17 cellular contexts compared by ENCODE assay signal in the genomic region with DNA sequence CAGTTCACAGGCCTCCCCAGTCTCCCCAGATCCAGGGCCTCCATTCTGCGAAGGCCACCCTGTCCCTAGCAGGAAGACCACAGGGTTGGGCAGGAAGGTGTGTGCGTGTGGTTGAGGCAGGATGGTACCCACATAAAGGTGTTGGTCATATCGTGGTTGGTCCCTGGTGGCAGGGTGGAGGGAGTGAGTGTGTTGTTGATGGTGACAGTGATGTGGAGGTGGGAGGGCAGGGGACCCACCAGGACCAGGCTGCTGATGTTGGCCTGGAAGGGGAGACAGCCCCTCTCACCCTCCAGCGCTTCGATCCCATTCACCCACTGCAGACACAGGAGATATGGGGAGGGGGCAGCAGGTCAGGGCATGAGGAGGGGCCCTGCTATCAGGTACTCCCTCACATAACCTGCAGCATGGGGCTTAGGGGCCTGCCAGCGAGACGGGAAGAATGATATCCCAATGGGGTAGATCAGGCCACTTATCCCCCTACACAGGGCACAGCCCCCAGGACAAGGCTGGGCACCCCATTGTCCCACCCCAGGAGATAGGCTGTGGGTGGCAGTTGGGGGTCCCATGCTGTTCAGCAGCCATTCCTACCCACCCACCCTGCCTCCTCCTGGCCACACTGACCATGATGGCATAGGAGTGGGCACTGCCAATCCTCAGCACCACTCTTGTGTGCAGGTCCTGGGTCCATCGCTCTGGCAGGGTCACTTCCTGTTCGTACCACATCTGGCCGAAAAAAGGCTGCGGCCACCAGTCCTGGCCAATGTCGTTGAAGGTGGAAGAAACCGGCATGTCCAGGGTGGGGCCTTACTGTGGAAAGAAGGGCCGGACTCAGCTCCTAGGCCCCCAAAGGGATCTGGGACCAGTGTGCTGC.
DNase-seq lines count a peak whose midpoint lies in the region; ATAC-seq and TF ChIP-seq lines count a peak whose summit lies in the region.
"Had no signal": no experiment of that assay in that cellular context is flagged by ENCODE, and none has a peak within 500 bp of the region (broad histone marks: within the 10 kb centered on the region; RNA-seq: fewer than 3 reads in every experiment).

No MANE protein-coding gene starts in this region.

- H3K27ac Mint-ChIP-seq in glutamatergic neuron (ENCODE audit: unreplicated experiment): no peak overlapping the region
- H3K27ac Mint-ChIP-seq: CD4-positive, alpha-beta T cell; GM23338 had no signal

- intact Hi-C loops in lower lobe of right lung (cut with DNase I) (no loop called here), posterior vena cava (cut with DNase I) (no loop called here)

- ATAC-seq in lower lobe of right lung: no peak
- ATAC-seq in GM19467 (IDR thresholded peaks at IDR 0.05; ENCODE audit: unreplicated experiment): no peak
- ATAC-seq: A549, GM23338 had no signal

- H3K9ac ChIP-seq in subcutaneous abdominal adipose tissue (ENCODE audit: low read length in 5 of 5): no peak overlapping the region

- H3K27me3 ChIP-seq in lower lobe of right lung (ENCODE audit: low read depth) (no peaks in the 10 kb centered on the region), subcutaneous abdominal adipose tissue (ENCODE audit: control insufficient read depth in 5 of 5, insufficient read depth in 4 of 5, low read length in 5 of 5) (no peaks in the 10 kb centered on the region)

- no peaks in the 10 kb centered on the region for H3K4me1 ChIP-seq in lower lobe of right lung
- H3K4me1 ChIP-seq in subcutaneous abdominal adipose tissue (ENCODE audit: control insufficient read depth in 5 of 5, insufficient read depth in 5 of 5, low read length in 5 of 5): no peaks in the 10 kb centered on the region
- H3K4me1 ChIP-seq: A549, Caco-2 had no signal

- no peaks in the 10 kb centered on the region for H3K4me1 Mint-ChIP-seq in glutamatergic neuron (ENCODE audit: low read depth, unreplicated experiment)
- H3K4me1 Mint-ChIP-seq: GM23338 had no signal

- TF ChIP-seq CTCF in lower lobe of right lung (IDR thresholded peaks at IDR 0.05) (no peak), glutamatergic neuron (IDR thresholded peaks at IDR 0.05; ENCODE audit: partially characterized antibody, unreplicated experiment) (no peak)

- no peak overlapping the region for H3K4me3 ChIP-seq in lower lobe of right lung
- peak overlapping the region in 4 of 5 donors; percentile 8 to 45 (median 16) for H3K4me3 ChIP-seq in subcutaneous abdominal adipose tissue (ENCODE audit: low read depth in 1 of 5, low read length in 5 of 5)
- H3K4me3 ChIP-seq: A549, GM23338 had no signal

- DNase-seq in activated CD8-positive, alpha-beta memory T cell treated with anti-CD3 and anti-CD28 coated beads, Interleukin-2, amount 50 U/mL, for 48 hours: peak; percentile 20
- DNase-seq in activated CD8-positive, alpha-beta memory T cell treated with anti-CD3 and anti-CD28 coated beads for 24 hours: no peak
- peak; percentile 16 for DNase-seq in lower lobe of right lung
- DNase-seq in posterior vena cava (ENCODE audit: low spot score): peak; percentile 72
- no peak for DNase-seq in glutamatergic neuron
- no peak for DNase-seq in NCI-H510A (lab: John Stamatoyannopoulos, UW)
- DNase-seq: AML-193; CD4-positive, alpha-beta T cell; HCEC 1CT had no signal

- peaks cover 9% of the 10 kb centered on the region for H3K9me3 Mint-ChIP-seq in glutamatergic neuron (ENCODE audit: unreplicated experiment)
- H3K9me3 Mint-ChIP-seq: CD4-positive, alpha-beta T cell had no signal

- no peak overlapping the region for H3K4me3 Mint-ChIP-seq in glutamatergic neuron (ENCODE audit: unreplicated experiment)
- H3K4me3 Mint-ChIP-seq: CD4-positive, alpha-beta T cell; GM23338 had no signal

- H3K9me3 ChIP-seq in lower lobe of right lung (peaks cover 20% of the 10 kb centered on the region), subcutaneous abdominal adipose tissue (ENCODE audit: control insufficient read depth in 5 of 5, low read length in 5 of 5) (peaks cover 0 to 68% (median 49%) of the 10 kb centered on the region in 5 donors)
- H3K9me3 ChIP-seq: Caco-2 had no signal

- no peak overlapping the region for H3K27ac ChIP-seq in lower lobe of right lung
- H3K27ac ChIP-seq in subcutaneous abdominal adipose tissue (ENCODE audit: low read depth, low read length): no peak overlapping the region
- H3K27ac ChIP-seq: 22Rv1, A549, C4-2B, HL-60 had no signal

- peaks cover 2% of the 10 kb centered on the region for H3K27me3 Mint-ChIP-seq in glutamatergic neuron (ENCODE audit: unreplicated experiment)
- H3K27me3 Mint-ChIP-seq: CD4-positive, alpha-beta T cell had no signal

- H3K36me3 ChIP-seq in lower lobe of right lung (no peaks in the 10 kb centered on the region), subcutaneous abdominal adipose tissue (ENCODE audit: control insufficient read depth in 5 of 5, insufficient read depth in 5 of 5, low read length in 5 of 5) (no peaks in the 10 kb centered on the region)

- H3K36me3 Mint-ChIP-seq in glutamatergic neuron (ENCODE audit: unreplicated experiment): no peaks in the 10 kb centered on the region

Comparison
In these comparisons a context has a peak if more than half of its experiments do, and no peak if none do; other contexts are left out.
1. DNase-seq: peak in activated CD8-positive, alpha-beta memory T cell treated with anti-CD3 and anti-CD28 coated beads, Interleukin-2, amount 50 U/mL, for 48 hours (single experiment), lower lobe of right lung (single experiment) and posterior vena cava (single experiment); none in activated CD8-positive, alpha-beta memory T cell treated with anti-CD3 and anti-CD28 coated beads for 24 hours (single experiment), glutamatergic neuron (single experiment) and NCI-H510A (single experiment).